34 cellular contexts compared by ENCODE assay signal in genomic region chr12:12099102-12099501, GRCh38. TPM values are rescaled to one million over a fixed set of nuclear protein-coding genes. Genes with fewer than 3 reads are reported as not detected.
DNase-seq lines count a peak whose midpoint lies in the region; ATAC-seq, FAIRE-seq and TF ChIP-seq lines count a peak whose summit lies in the region.
"Had no signal": no experiment of that assay in that cellular context is flagged by ENCODE, and none has a peak within 500 bp of the region (broad histone marks: within the 10 kb centered on the region; RNA-seq: fewer than 3 reads in every experiment).

No MANE protein-coding gene starts in this region.

- no peaks in the 10 kb centered on the region for H3K27me3 ChIP-seq in BLaER1
- no peaks in the 10 kb centered on the region for H3K27me3 ChIP-seq in GM12878 (replicated peaks in 1 of 2; ENCODE audit: control insufficient read depth in 2 of 2, insufficient read depth in 2 of 2, low read length in 1 of 2)
- H3K27me3 ChIP-seq in uterus: no peaks in the 10 kb centered on the region
- no peaks in the 10 kb centered on the region for H3K27me3 ChIP-seq in left lung
- H3K27me3 ChIP-seq: body of pancreas, foreskin keratinocyte had no signal

- SMC1A ChIA-PET in GM12878 (lab: Charles Lee; ENCODE audit: uncharacterized antibody, unreplicated experiment): no interaction called here

- no peak overlapping the region for H2AFZ ChIP-seq in GM12878 (ENCODE audit: control insufficient read depth, low read depth, low read length)

- H3K27ac ChIP-seq in BLaER1 (no peak overlapping the region), GM12878 (ENCODE audit: control insufficient read depth, insufficient read depth) (no peak overlapping the region), uterus (no peak overlapping the region), left lung (no peak overlapping the region)
- H3K27ac ChIP-seq: body of pancreas, C4-2B, foreskin keratinocyte, VCaP had no signal

- ATAC-seq in GM12878: no peak
- ATAC-seq in left lung: no peak
- ATAC-seq: activated naive CD8-positive, alpha-beta T cell treated with anti-CD3 and anti-CD28 coated beads, Interleukin-2, amount 50 U/mL, for 24 hours; activated T-cell treated with anti-CD3 and anti-CD28 coated beads, Interleukin-2, amount 50 U/mL, for 4 hours; body of pancreas; foreskin keratinocyte; left colon; mucosa of descending colon; natural killer cell treated with Interleukin-12 subunit alpha and Interleukin-12 subunit beta and Interleukin-15 and Interleukin-18, amount 100 ng/mL, for 72 hours had no signal

- in situ Hi-C loops in GM12878 (cut with MboI): no loop called here

- no peak for TF ChIP-seq RAD21 in GM12878 (IDR thresholded peaks at IDR 0.05; ENCODE audit: insufficient read depth, low read depth, low read length)

- CTCF ChIA-PET in GM12878 (lab: Yijun Ruan, JAX): no interaction called here

- TF ChIP-seq POLR2A in GM12878 (IDR thresholded peaks at IDR 0.05; ENCODE audit: low read depth, low read length): no peak
- TF ChIP-seq POLR2A in uterus (IDR thresholded peaks at IDR 0.05): no peak

- RAD21 ChIA-PET in GM12878 (lab: Charles Lee; ENCODE audit: unreplicated experiment): no interaction called here

- 16% methylated on average over 6 of the region's 6 CpGs for WGBS in GM12878 (ENCODE audit: insufficient coverage, insufficient replicate concordance, low lambda C conversion rate, missing lambda C conversion rate)

- POLR2A ChIA-PET in GM12878 (lab: Charles Lee): no interaction called here

- H3K36me3 ChIP-seq in BLaER1 (0 out of 2 replicates have a peak, but pooled peaks cover 8% of the 10 kb centered on the region), GM12878 (ENCODE audit: control insufficient read depth in 2 of 2, insufficient read depth in 2 of 2, low read length in 1 of 2) (no peaks in the 10 kb centered on the region), uterus (no peaks in the 10 kb centered on the region), left lung (no peaks in the 10 kb centered on the region)

- peak; percentile 71 for FAIRE-seq in GM12878 (lab: Jason Lieb, UNC)

- TF ChIP-seq EP300 in GM12878 (IDR thresholded peaks at IDR 0.05; ENCODE audit: borderline replicate concordance in 1 of 2, control insufficient read depth in 1 of 2, low read depth in 2 of 2, low read length in 2 of 2): no peak

- BruUV-seq in GM12878 (replicated peaks; lab: Mats Ljungman, UMichigan): no TSS peak

- no peaks in the 10 kb centered on the region for H3K79me2 ChIP-seq in GM12878 (ENCODE audit: control insufficient read depth, insufficient read depth, low read length)

- H4K20me1 ChIP-seq in BLaER1: no peaks in the 10 kb centered on the region
- H4K20me1 ChIP-seq in GM12878 (ENCODE audit: control insufficient read depth, insufficient read depth): no peaks in the 10 kb centered on the region

- peak; percentile 41 for DNase-seq in Jurkat, Clone E6-1 (ENCODE audit: low read depth, low spot score)
- no peak for DNase-seq in GM12878 (ENCODE audit: low read depth, low spot score)
- DNase-seq in left kidney (ENCODE audit: low read depth, low spot score): peak; percentile 24
- DNase-seq in stimulated activated CD4-positive, alpha-beta T cell treated with anti-CD3 and anti-CD28 coated beads, Interleukin-2, amount 100 ng/mL, for 24 hours: no peak
- DNase-seq in uterus: no peak
- DNase-seq in left lung: no peak
- DNase-seq in glomerular visceral epithelial cell (ENCODE audit: extremely low spot score): no peak
- DNase-seq: activated CD4-positive, alpha-beta T cell treated with anti-CD3 and anti-CD28 coated beads for 48 hours; activated naive CD8-positive, alpha-beta T cell treated with anti-CD3 and anti-CD28 coated beads, Interleukin-2, amount 50 U/mL, for 24 hours; activated T-cell treated with anti-CD3 and anti-CD28 coated beads, Interleukin-2, amount 50 U/mL, for 4 hours; body of pancreas; DMS79 treated with DMSO at 0.1 percent for 48 hours; effector CD4-positive, alpha-beta T cell; erythroblast; foreskin keratinocyte; GF-D8; HCEC 1CT; hippocampal formation; KBM-7; left colon; mucosa of descending colon; NCI-H1105 treated with DMSO at 0.1 percent for 48 hours; NCI-H2029; NCI-H226; stimulated activated CD4-positive, alpha-beta T cell treated with anti-CD3 and anti-CD28 coated beads, Interleukin-4, amount 100 ng/mL, for 1 hour; substantia nigra had no signal

- H3K4me3 ChIP-seq in BLaER1: no peak overlapping the region
- no peak overlapping the region for H3K4me3 ChIP-seq in Jurkat, Clone E6-1 (ENCODE audit: low read length)
- no peak overlapping the region for H3K4me3 ChIP-seq in GM12878
- H3K4me3 ChIP-seq in uterus: no peak overlapping the region
- H3K4me3 ChIP-seq in left lung: no peak overlapping the region
- H3K4me3 ChIP-seq: body of pancreas, mucosa of descending colon had no signal

- intact Hi-C loops in GM12878 (cut with micrococcal nuclease; ENCODE audit: unreplicated experiment): no loop called here
- intact Hi-C loops in uterus (cut with DNase I; ENCODE audit: low total_unique reads): no loop called here
- intact Hi-C loops in left lung (cut with DNase I): no loop called here

- TF ChIP-seq CTCF in GM12878 (IDR thresholded peaks at IDR 0.05 in 2 of 3, conservative IDR thresholded peaks at IDR 0.05 in 1 of 3; ENCODE audit: control insufficient read depth in 2 of 3, extremely low read depth in 1 of 3, insufficient read depth in 1 of 3, low read depth in 3 of 3, low read length in 3 of 3): no peak
- no peak for TF ChIP-seq CTCF in uterus (IDR thresholded peaks at IDR 0.05)
- no peak for TF ChIP-seq CTCF in left lung (IDR thresholded peaks at IDR 0.05)

- H3K4me2 ChIP-seq in BLaER1 (peak overlapping the region; percentile 48), GM12878 (ENCODE audit: control insufficient read depth, insufficient read depth) (no peak overlapping the region)

- peaks cover 6% of the 10 kb centered on the region; the same call in 1 of the 2 replicates for H3K9me3 ChIP-seq in BLaER1
- H3K9me3 ChIP-seq in GM12878 (replicated peaks; ENCODE audit: control insufficient read depth, insufficient read depth, low read length): peaks cover 2% of the 10 kb centered on the region; the same call in 1 of the 3 replicates
- H3K9me3 ChIP-seq in uterus: no peaks in the 10 kb centered on the region
- H3K9me3 ChIP-seq in left lung: no peaks in the 10 kb centered on the region
- H3K9me3 ChIP-seq: body of pancreas, mucosa of descending colon had no signal

- H3K9ac ChIP-seq in BLaER1: no peak overlapping the region
- H3K9ac ChIP-seq in GM12878 (ENCODE audit: control insufficient read depth, insufficient read depth, low read length): no peak overlapping the region

- H3K4me1 ChIP-seq in BLaER1 (peaks cover 11% of the 10 kb centered on the region), GM12878 (ENCODE audit: control insufficient read depth, insufficient read depth, low read length) (no peaks in the 10 kb centered on the region), uterus (no peaks in the 10 kb centered on the region), left lung (no peaks in the 10 kb centered on the region)
- H3K4me1 ChIP-seq: body of pancreas, foreskin keratinocyte had no signal

TF ChIP-seq in GM12878, 131 proteins besides CTCF, POLR2A, EP300 and RAD21:
- TF ChIP-seq EED (IDR thresholded peaks at IDR 0.05; ENCODE audit: low read depth): no peak
- no peak for TF ChIP-seq MYB (IDR thresholded peaks at IDR 0.05; ENCODE audit: borderline replicate concordance, low read depth, low read length)
- TF ChIP-seq GABPA (IDR thresholded peaks at IDR 0.05; ENCODE audit: low read depth): 0 out of 2 replicates have a peak, but pooled peaks have one; percentile 9
TF ChIP-seq in GM12878: peak in this region for 1.

RNA-seq across cellular contexts. Expression of gene BCL2L14, which starts 28.4 kb away (rescaled TPM):
- polyA plus RNA-seq in Jurkat, Clone E6-1 (2012; ENCODE audit: insufficient read depth, insufficient read length): not detected
- 1.8 and 3.6 TPM in 2 replicates for total RNA-seq in GM12878 (2013; cell fraction: nucleolus; rRNA removed)
- total RNA-seq in GM12878 (2014; rRNA removed) (0.68 and 1.5 TPM in 2 replicates), GM12878 (2014; rRNA removed; fragmentation: Illumina TruSeq; extraction: Trizol) (1.6 and 2.5 TPM in 2 replicates), GM12878 (2021) (0.85 and 2.2 TPM in 2 replicates), uterus (not detected), left lung (1 to 10 TPM in 1 of 2 donors, under 1 TPM in 1; 0.65 to 1.7 TPM)
- 1.8 TPM for polyA plus RNA-seq in GM12878 (2011; ENCODE audit: low read depth)
- polyA plus RNA-seq in GM12878 (2011; rRNA removed) (0.58 and 0.73 TPM in 2 replicates), GM12878 (2014; fragmentation: Illumina TruSeq; extraction: Trizol) (1.1 and 2.1 TPM in 2 replicates), GM12878 (2014; fragmentation: Nextera tagmentation; extraction: Ambion mirVana) (under 1 TPM; 0.62 to 0.64 TPM), GM12878 (2014; rRNA removed) (0.71 and 1.7 TPM in 2 replicates), GM12878 (2016; fragmentation: Nextera tagmentation; extraction: Ambion mirVana) (1 to 10 TPM in 1 of 2 experiments, under 1 TPM in 1; 0.59 to 2.0 TPM)
- polyA plus RNA-seq in GM12878 (2011; cell fraction: cytosol; rRNA removed): 0.34 and 0.37 TPM in 2 replicates
- 0.29 and 0.37 TPM in 2 replicates for polyA plus RNA-seq in GM12878 (2011; cell fraction: nucleus; rRNA removed)
- 0.74 and 1.3 TPM in 2 replicates for polyA plus RNA-seq in GM12878 (2012)
- 0.44 and 1.7 TPM in 2 replicates for polyA minus RNA-seq in GM12878 (2011; rRNA and poly(A)+ RNA removed)
- polyA minus RNA-seq in GM12878 (2011; cell fraction: cytosol; rRNA and poly(A)+ RNA removed): not detected in 2 replicates
- 0.60 and 0.96 TPM in 2 replicates for polyA minus RNA-seq in GM12878 (2011; cell fraction: nucleus; rRNA and poly(A)+ RNA removed)
- total RNA-seq: chondrocyte, foreskin keratinocyte, MCF 10A, osteocyte had no signal
- polyA plus RNA-seq: AG04450, foreskin keratinocyte had no signal

Comparison
In these comparisons a context has a peak if more than half of its experiments do, and no peak if none do; other contexts are left out.
1. DNase-seq: peak in Jurkat, Clone E6-1 (single experiment) and left kidney (single experiment); none in GM12878 (single experiment), stimulated activated CD4-positive, alpha-beta T cell treated with anti-CD3 and anti-CD28 coated beads, Interleukin-2, amount 100 ng/mL, for 24 hours (0 of 2), uterus (0 of 2), left lung (0 of 2) and glomerular visceral epithelial cell (single experiment).